Comparison of ENCODE assay signal across 9 cellular contexts in genomic region chr12:69360348-69360672, GRCh38. TPM values are rescaled to one million over a fixed set of nuclear protein-coding genes. Genes with fewer than 3 reads are reported as not detected.
DNase-seq lines count a peak whose midpoint lies in the region; ATAC-seq and TF ChIP-seq lines count a peak whose summit lies in the region.
"Had no signal": no experiment of that assay in that cellular context is flagged by ENCODE, and none has a peak within 500 bp of the region (broad histone marks: within the 10 kb centered on the region; RNA-seq: fewer than 3 reads in every experiment).

No MANE protein-coding gene starts in this region.

- H3K4me1 Mint-ChIP-seq in activated naive CD4-positive, alpha-beta T cell treated with anti-CD3 and anti-CD28 coated beads, Interleukin-2, amount 50 U/mL, for 24 hours, result peaks cover 33% of the 10 kb centered on the region
- H3K4me1 Mint-ChIP-seq in brain (peaks cover 44% of the 10 kb centered on the region), type B pancreatic cell (ENCODE audit: unreplicated experiment) (peaks cover 20% of the 10 kb centered on the region)

- H3K27ac ChIP-seq in lung (ENCODE audit: low read depth in 1 of 2, low read length in 1 of 2), result peak overlapping the region; percentile 95 to 98

- H3K9me3 ChIP-seq in lung (ENCODE audit: control insufficient read depth in 2 of 2, insufficient read depth in 1 of 2, low read length in 1 of 2), result no peaks in the 10 kb centered on the region

- no peaks in the 10 kb centered on the region for H3K27me3 ChIP-seq in lung (ENCODE audit: control insufficient read depth, insufficient read depth)

- DNase-seq in activated naive CD4-positive, alpha-beta T cell treated with anti-CD3 and anti-CD28 coated beads, Interleukin-2, amount 50 U/mL, for 16 hours, result no peak
- DNase-seq in lung (ENCODE audit: low spot score) (no peak), type B pancreatic cell (ENCODE audit: extremely low spot score, unreplicated experiment) (no peak), RPMI8226 (no peak), medulla oblongata (ENCODE audit: extremely low spot score) (no peak)

- no peaks in the 10 kb centered on the region for H3K36me3 ChIP-seq in lung (ENCODE audit: control insufficient read depth in 2 of 2, insufficient read depth in 2 of 2, low read length in 2 of 2)

- H3K27ac Mint-ChIP-seq in activated naive CD4-positive, alpha-beta T cell treated with anti-CD3 and anti-CD28 coated beads, Interleukin-2, amount 50 U/mL, for 24 hours, result peak overlapping the region; percentile 94
- peak overlapping the region; percentile 87 to 97 (median 94) for H3K27ac Mint-ChIP-seq in brain
- H3K27ac Mint-ChIP-seq in type B pancreatic cell, result peak overlapping the region; percentile 98

- peak overlapping the region; percentile 92 for H3K4me3 Mint-ChIP-seq in activated naive CD4-positive, alpha-beta T cell treated with anti-CD3 and anti-CD28 coated beads, Interleukin-2, amount 50 U/mL, for 24 hours
- H3K4me3 Mint-ChIP-seq in brain (peak overlapping the region; percentile 82 to 95 (median 88)), type B pancreatic cell (peak overlapping the region; percentile 96)

- H3K4me3 ChIP-seq in lung, result peak overlapping the region; percentile 63

- TF ChIP-seq CTCF in brain (conservative IDR thresholded peaks at IDR 0.05) (no peak), lung (IDR thresholded peaks at IDR 0.05; ENCODE audit: control extremely low read depth, extremely low read depth) (no peak), type B pancreatic cell (conservative IDR thresholded peaks at IDR 0.05) (no peak)

- no peaks in the 10 kb centered on the region for H3K27me3 Mint-ChIP-seq in activated naive CD4-positive, alpha-beta T cell treated with anti-CD3 and anti-CD28 coated beads, Interleukin-2, amount 50 U/mL, for 24 hours
- H3K27me3 Mint-ChIP-seq in brain, result peaks cover 3% of the 10 kb centered on the region
- H3K27me3 Mint-ChIP-seq in type B pancreatic cell, result no peaks in the 10 kb centered on the region

- no peaks in the 10 kb centered on the region for H3K4me1 ChIP-seq in lung (ENCODE audit: control insufficient read depth in 2 of 2, insufficient read depth in 2 of 2, low read length in 2 of 2)

- ATAC-seq in lung (ENCODE audit: insufficient read depth, low FRiP score) (no peak), GM21723 (IDR thresholded peaks at IDR 0.05; ENCODE audit: unreplicated experiment) (no peak)

- 6% methylated on average over 10 of the region's 10 CpGs for WGBS in lung, 2 donors

- H3K9me3 Mint-ChIP-seq in activated naive CD4-positive, alpha-beta T cell treated with anti-CD3 and anti-CD28 coated beads, Interleukin-2, amount 50 U/mL, for 24 hours, result no peaks in the 10 kb centered on the region
- H3K9me3 Mint-ChIP-seq in brain (no peaks in the 10 kb centered on the region), type B pancreatic cell (no peaks in the 10 kb centered on the region)

- H3K36me3 Mint-ChIP-seq in activated naive CD4-positive, alpha-beta T cell treated with anti-CD3 and anti-CD28 coated beads, Interleukin-2, amount 50 U/mL, for 24 hours, result no peaks in the 10 kb centered on the region
- peaks cover 26% of the 10 kb centered on the region for H3K36me3 Mint-ChIP-seq in brain
- peaks cover 11% of the 10 kb centered on the region for H3K36me3 Mint-ChIP-seq in type B pancreatic cell

RNA-seq across cellular contexts. Expression of gene YEATS4, which starts 0.8 kb away (rescaled TPM):
- polyA plus RNA-seq in brain (ENCODE audit: insufficient read depth, low read depth, low replicate concordance) (14.5 TPM), lung (10 to 100 TPM; 12.0 to 15.0 TPM)
- total RNA-seq in lung (10 to 100 TPM; 13.3 to 14.9 TPM), type B pancreatic cell (ENCODE audit: low replicate concordance) (21.4 and 24.6 TPM in 2 replicates)

RNA-seq across cellular contexts. Expression of gene LYZ, which starts 12.1 kb away (rescaled TPM):
- 2.7 TPM for polyA plus RNA-seq in brain (ENCODE audit: insufficient read depth, low read depth, low replicate concordance)
- 100 to 1,000 TPM; 171 to 186 TPM for total RNA-seq in lung
- 100 to 1,000 TPM; 178 to 448 TPM for polyA plus RNA-seq in lung
- 113 and 174 TPM in 2 replicates for total RNA-seq in type B pancreatic cell (ENCODE audit: low replicate concordance)
- total RNA-seq: G401 had no signal
